Comparison of ENCODE assay signal across 25 cellular contexts in genomic region chr15:75862796-75863195, GRCh38.
"Had no signal": no experiment of that assay in that cellular context is flagged by ENCODE, and none has a peak within 500 bp of the region (broad histone marks: within the 10 kb centered on the region; RNA-seq: fewer than 3 reads in every experiment).

No MANE protein-coding gene starts in this region.

- DNase-seq: hypothalamus; immature natural killer cell; kidney; left colon; left lung; lower lobe of right lung; mammary epithelial cell; mesenchymal stem cell; naive thymus-derived CD8-positive, alpha-beta T cell; occipital lobe; right lobe of liver; stimulated activated CD4-positive, alpha-beta T cell treated with anti-CD3 and anti-CD28 coated beads, Interleukin-1b, Interleukin-23, amount 100 ng/mL, for 48 hours; stimulated activated CD4-positive, alpha-beta T cell treated with anti-CD3 and anti-CD28 coated beads, Interleukin-2, amount 100 ng/mL, for 48 hours; stimulated activated CD4-positive, alpha-beta T cell treated with anti-CD3 and anti-CD28 coated beads, Interleukin-4, amount 100 ng/mL, for 4 hours; stimulated activated CD8-positive, alpha-beta memory T cell treated with anti-CD3 and anti-CD28 coated beads, Interleukin-4, amount 100 ng/mL, for 48 hours; transverse colon; upper lobe of right lung had no signal

- H3K4me1 ChIP-seq: left lung, parathyroid adenoma, right atrium auricular region, right lobe of liver, transverse colon had no signal

- H3K4me2 ChIP-seq: neural progenitor cell, smooth muscle cell had no signal

- H3K4me3 ChIP-seq: left lung, lower lobe of right lung, neural progenitor cell, right atrium auricular region, right lobe of liver, smooth muscle cell, transverse colon, upper lobe of right lung had no signal

- H3K9me3 ChIP-seq: left lung, lower lobe of right lung, neutrophil, right atrium auricular region, right lobe of liver, transverse colon, upper lobe of right lung had no signal

- H2AFZ ChIP-seq: neural progenitor cell, parathyroid adenoma had no signal

- H3K27me3 ChIP-seq: left lung, neural progenitor cell, neutrophil, right atrium auricular region, right lobe of liver, transverse colon, upper lobe of right lung had no signal

- H3K27ac Mint-ChIP-seq: nephron; neural progenitor cell; stimulated activated memory B cell treated with anti-CD40 and anti-IgM and Interleukin-4, amounts not matched to agents 10 μg/mL and 1 μg/mL and 100 μg/mL, for 72 hours; stimulated activated naive CD8-positive, alpha-beta T cell treated with anti-CD3 and anti-CD28 coated beads, Interleukin-15, Interleukin-2, amounts not matched to agents 100 ng/mL and 50 ng/mL, for 24 hours had no signal

- ATAC-seq: left colon; left lung; lower lobe of right lung; naive thymus-derived CD8-positive, alpha-beta T cell; right lobe of liver; stimulated activated memory B cell treated with anti-CD40 and anti-IgM and Interleukin-4, amounts not matched to agents 10 μg/mL and 1 μg/mL and 100 μg/mL, for 72 hours; upper lobe of right lung had no signal

- H3K9ac ChIP-seq: neural progenitor cell, parathyroid adenoma had no signal

- H3K27ac ChIP-seq: left lung, lower lobe of right lung, neural progenitor cell, neutrophil, parathyroid adenoma, right atrium auricular region, right lobe of liver, transverse colon, upper lobe of right lung had no signal

- H3K79me2 ChIP-seq: parathyroid adenoma had no signal

- H3K27me3 Mint-ChIP-seq: naive thymus-derived CD8-positive, alpha-beta T cell; stimulated activated memory B cell treated with anti-CD40 and anti-IgM and Interleukin-4, amounts not matched to agents 10 μg/mL and 1 μg/mL and 100 μg/mL, for 72 hours; stimulated activated naive CD8-positive, alpha-beta T cell treated with anti-CD3 and anti-CD28 coated beads, Interleukin-15, Interleukin-2, amounts not matched to agents 100 ng/mL and 50 ng/mL, for 24 hours had no signal

- H3K36me3 ChIP-seq: neural progenitor cell, neutrophil, right atrium auricular region, right lobe of liver, transverse colon had no signal

- H3K4me1 Mint-ChIP-seq: neural progenitor cell had no signal

- H3K9me3 Mint-ChIP-seq: immature natural killer cell; naive thymus-derived CD8-positive, alpha-beta T cell; nephron; neural progenitor cell; stimulated activated memory B cell treated with anti-CD40 and anti-IgM and Interleukin-4, amounts not matched to agents 10 μg/mL and 1 μg/mL and 100 μg/mL, for 72 hours; stimulated activated naive CD8-positive, alpha-beta T cell treated with anti-CD3 and anti-CD28 coated beads, Interleukin-15, Interleukin-2, amounts not matched to agents 100 ng/mL and 50 ng/mL, for 24 hours had no signal

- H3K4me3 Mint-ChIP-seq: immature natural killer cell; nephron; neural progenitor cell; stimulated activated memory B cell treated with anti-CD40 and anti-IgM and Interleukin-4, amounts not matched to agents 10 μg/mL and 1 μg/mL and 100 μg/mL, for 72 hours; stimulated activated naive CD8-positive, alpha-beta T cell treated with anti-CD3 and anti-CD28 coated beads, Interleukin-15, Interleukin-2, amounts not matched to agents 100 ng/mL and 50 ng/mL, for 24 hours had no signal
